In the genomic region with DNA sequence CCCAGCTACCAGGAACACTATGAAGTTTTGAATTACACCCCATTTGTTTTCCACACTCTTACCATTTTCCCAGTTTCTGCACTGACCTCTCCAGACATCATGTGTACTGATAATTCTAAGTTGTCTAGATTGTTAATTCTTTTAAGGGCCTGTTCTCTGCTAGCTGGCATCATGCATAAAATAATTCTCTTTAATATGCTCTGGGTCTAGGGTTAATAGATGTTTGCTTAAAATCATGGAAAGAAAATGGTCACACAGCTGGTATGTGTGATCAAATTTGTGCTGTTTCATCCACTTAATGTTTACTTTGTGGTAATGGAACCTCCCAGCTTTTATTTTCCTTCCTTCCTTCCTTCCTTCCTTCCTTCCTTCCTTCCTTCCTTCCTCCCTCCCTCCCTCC, we compare ENCODE assay signal across 15 cellular contexts. TPM values are rescaled to one million over a fixed set of nuclear protein-coding genes. Genes with fewer than 3 reads are reported as not detected.
DNase-seq lines count a peak whose midpoint lies in the region; ATAC-seq and TF ChIP-seq lines count a peak whose summit lies in the region.
"Had no signal": no experiment of that assay in that cellular context is flagged by ENCODE, and none has a peak within 500 bp of the region (broad histone marks: within the 10 kb centered on the region; RNA-seq: fewer than 3 reads in every experiment).

No MANE protein-coding gene starts in this region.

- no peak for DNase-seq in activated T-cell treated with anti-CD3 and anti-CD28 coated beads, Interleukin-2, amount 50 U/mL, for 24 hours
- DNase-seq in activated T-cell treated with anti-CD3 and anti-CD28 coated beads for 4 hours (no peak), RPMI8226 (peak; percentile 0), chondrocyte (ENCODE audit: low spot score) (no peak), CD1c-positive myeloid dendritic cell (ENCODE audit: extremely low spot score) (no peak), NCI-H2196 (lab: John Stamatoyannopoulos, UW; ENCODE audit: unreplicated experiment) (no peak), SIG-M5 treated with dmso at 0.1 percent for 504 hours (lab: John Stamatoyannopoulos, UW; ENCODE audit: unreplicated experiment) (no peak)
- DNase-seq: 8988T; ACHN; C1 segment of cervical spinal cord; CD4-positive, alpha-beta memory T cell; DMS79; GM23248 had no signal

- peak overlapping the region; percentile 0 for H3K27ac Mint-ChIP-seq in activated T-cell treated with anti-CD3 and anti-CD28 coated beads, Interleukin-2, amount 50 U/mL, for 24 hours
- H3K27ac Mint-ChIP-seq in chondrocyte (ENCODE audit: unreplicated experiment): peak overlapping the region; percentile 0
- H3K27ac Mint-ChIP-seq in stimulated activated memory B cell treated with anti-CD40 and anti-IgM and Interleukin-4, amounts not matched to agents 10 μg/mL and 1 μg/mL and 100 μg/mL, for 72 hours: peak overlapping the region; percentile 2

- no peak for TF ChIP-seq CTCF in chondrocyte (IDR thresholded peaks at IDR 0.05)

- no peak overlapping the region for H3K4me3 Mint-ChIP-seq in activated T-cell treated with anti-CD3 and anti-CD28 coated beads, Interleukin-2, amount 50 U/mL, for 24 hours
- no peak overlapping the region for H3K4me3 Mint-ChIP-seq in chondrocyte (ENCODE audit: unreplicated experiment)
- H3K4me3 Mint-ChIP-seq in stimulated activated memory B cell treated with anti-CD40 and anti-IgM and Interleukin-4, amounts not matched to agents 10 μg/mL and 1 μg/mL and 100 μg/mL, for 72 hours: no peak overlapping the region

- H3K27me3 Mint-ChIP-seq in activated T-cell treated with anti-CD3 and anti-CD28 coated beads, Interleukin-2, amount 50 U/mL, for 24 hours: no peaks in the 10 kb centered on the region
- no peaks in the 10 kb centered on the region for H3K27me3 Mint-ChIP-seq in chondrocyte (ENCODE audit: low read depth)
- no peaks in the 10 kb centered on the region for H3K27me3 Mint-ChIP-seq in stimulated activated memory B cell treated with anti-CD40 and anti-IgM and Interleukin-4, amounts not matched to agents 10 μg/mL and 1 μg/mL and 100 μg/mL, for 72 hours
- H3K27me3 Mint-ChIP-seq: CD4-positive, alpha-beta memory T cell had no signal

- H3K36me3 Mint-ChIP-seq in activated T-cell treated with anti-CD3 and anti-CD28 coated beads, Interleukin-2, amount 50 U/mL, for 24 hours (ENCODE audit: low read depth): peaks cover 15% of the 10 kb centered on the region
- H3K36me3 Mint-ChIP-seq in chondrocyte (ENCODE audit: low read depth): peaks cover 20% of the 10 kb centered on the region
- H3K36me3 Mint-ChIP-seq in stimulated activated memory B cell treated with anti-CD40 and anti-IgM and Interleukin-4, amounts not matched to agents 10 μg/mL and 1 μg/mL and 100 μg/mL, for 72 hours: peaks cover 66% of the 10 kb centered on the region

- H3K9me3 Mint-ChIP-seq in activated T-cell treated with anti-CD3 and anti-CD28 coated beads, Interleukin-2, amount 50 U/mL, for 24 hours: no peaks in the 10 kb centered on the region
- H3K9me3 Mint-ChIP-seq in chondrocyte (ENCODE audit: low read depth): no peaks in the 10 kb centered on the region
- no peaks in the 10 kb centered on the region for H3K9me3 Mint-ChIP-seq in stimulated activated memory B cell treated with anti-CD40 and anti-IgM and Interleukin-4, amounts not matched to agents 10 μg/mL and 1 μg/mL and 100 μg/mL, for 72 hours
- H3K9me3 Mint-ChIP-seq: CD4-positive, alpha-beta memory T cell had no signal

- ATAC-seq in stimulated activated memory B cell treated with anti-CD40 and anti-IgM and Interleukin-4, amounts not matched to agents 10 μg/mL and 1 μg/mL and 100 μg/mL, for 72 hours: no peak
- ATAC-seq: HCT116 had no signal

- peaks cover 32% of the 10 kb centered on the region for H3K4me1 Mint-ChIP-seq in activated T-cell treated with anti-CD3 and anti-CD28 coated beads, Interleukin-2, amount 50 U/mL, for 24 hours (ENCODE audit: low read depth)
- no peaks in the 10 kb centered on the region for H3K4me1 Mint-ChIP-seq in chondrocyte (ENCODE audit: low read depth)
- peaks cover 59% of the 10 kb centered on the region for H3K4me1 Mint-ChIP-seq in stimulated activated memory B cell treated with anti-CD40 and anti-IgM and Interleukin-4, amounts not matched to agents 10 μg/mL and 1 μg/mL and 100 μg/mL, for 72 hours

RNA-seq across cellular contexts. Expression of a gene that starts 49.1 kb away (rescaled TPM):
- 6.1 to 7.5 TPM (median 6.4 TPM) in 3 replicates for total RNA-seq in chondrocyte
